3 cellular contexts compared by ENCODE assay signal in the genomic region with DNA sequence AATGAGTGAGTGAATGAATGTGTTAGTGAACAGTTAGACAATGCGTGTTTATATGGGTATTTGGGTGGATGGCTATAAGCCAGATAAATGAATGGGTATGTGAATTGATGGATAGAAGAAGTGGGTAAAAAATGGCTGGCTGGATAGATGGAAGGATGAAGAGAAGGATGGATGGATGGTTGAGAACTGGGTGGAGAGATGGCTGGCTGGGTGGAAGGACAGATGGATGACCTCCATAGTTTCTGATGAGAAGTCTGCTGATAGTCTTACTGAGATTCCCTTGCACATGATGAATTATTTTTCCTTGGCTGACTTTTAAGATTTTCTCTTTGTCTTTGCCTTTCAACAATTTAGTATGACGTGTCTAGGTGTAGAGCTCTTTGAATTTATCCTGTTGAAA.
TF ChIP-seq lines count a peak whose summit lies in the region.

No MANE protein-coding gene starts in this region.

TF ChIP-seq in HepG2, 621 proteins besides CTCF, POLR2A, EP300 and RAD21:
- peak; percentile 48; the same call in 1 of the 2 replicates for TF ChIP-seq ZNF317 (CRISPR knock-in tag; IDR thresholded peaks at IDR 0.05)
- no peak for TF ChIP-seq ZNF44 (CRISPR knock-in tag; IDR thresholded peaks at IDR 0.05)

TF ChIP-seq in WTC11, 78 proteins besides CTCF, POLR2A, EP300 and RAD21:
- TF ChIP-seq OVOL2 (CRISPR knock-in tag; IDR thresholded peaks at IDR 0.05; ENCODE audit: borderline replicate concordance) (no peak), ZNF317 (CRISPR knock-in tag; IDR thresholded peaks at IDR 0.05; ENCODE audit: borderline replicate concordance, low read depth) (peak; percentile 83), ZMAT4 (CRISPR knock-in tag; IDR thresholded peaks at IDR 0.05) (no peak), ZNF532 (CRISPR knock-in tag; IDR thresholded peaks at IDR 0.05; ENCODE audit: borderline replicate concordance) (no peak)

TF ChIP-seq in K562, 482 proteins besides CTCF, POLR2A, EP300 and RAD21:
- no peak for TF ChIP-seq CCNT2 (IDR thresholded peaks at IDR 0.05; ENCODE audit: borderline replicate concordance, extremely low read depth, insufficient read length, low read depth, low read length)
- TF ChIP-seq SMC3 (conservative IDR thresholded peaks at IDR 0.05; ENCODE audit: insufficient read depth, low read depth, low read length) = no peak
- TF ChIP-seq CBX3 (IDR thresholded peaks at IDR 0.05; ENCODE audit: borderline replicate concordance in 1 of 2, low read length in 2 of 2) = peak in 1 of 2 experiments; percentile 90; a peak in 2 of 3 replicates
- no peak for TF ChIP-seq RBM25 (IDR thresholded peaks at IDR 0.05; ENCODE audit: low read depth, low read length, severe bottlenecking)
- no peak for TF ChIP-seq CBX1 (IDR thresholded peaks at IDR 0.05; ENCODE audit: low read depth)
- peak; percentile 76; the same call in 1 of the 2 replicates for TF ChIP-seq ZNF24 (IDR thresholded peaks at IDR 0.05)
- TF ChIP-seq TRIM24 (IDR thresholded peaks at IDR 0.05) = 0 out of 4 replicates have a peak, but pooled peaks of 1 of the 2 experiments have one; percentile 27
- TF ChIP-seq TRIM28 (IDR thresholded peaks at IDR 0.05) = peak; percentile 77; the same call in 1 of the 2 replicates
- TF ChIP-seq NCOR1 (IDR thresholded peaks at IDR 0.05) = no peak
- 0 out of 2 replicates have a peak, but pooled peaks have one; percentile 56 for TF ChIP-seq CBX5 (IDR thresholded peaks at IDR 0.05; ENCODE audit: borderline replicate concordance, low read depth)
- 0 out of 2 replicates have a peak, but pooled peaks have one; percentile 19 for TF ChIP-seq NR2C1 (IDR thresholded peaks at IDR 0.05)
- no peak for TF ChIP-seq NR2C1 (tag; IDR thresholded peaks at IDR 0.05)
- TF ChIP-seq ARID4B (CRISPR knock-in tag; IDR thresholded peaks at IDR 0.05) = no peak
TF ChIP-seq in K562: peak in this region for 6.
